1 cellular context compared by ENCODE assay signal in genomic region chr4:112644595-112645535, GRCh38.
A peak's percentile ranks its signal among the peaks of the same experiment; 100 is the strongest.
TF ChIP-seq lines count a peak whose summit lies in the region.

No MANE protein-coding gene starts in this region.

TF ChIP-seq in H1, 55 proteins besides CTCF, POLR2A, EP300 and RAD21:
- TF ChIP-seq ATF2 (IDR thresholded peaks at IDR 0.05; ENCODE audit: low read length) (peak; percentile 65; the same call in 1 of the 2 replicates), TAF7 (optimal IDR thresholded peaks at IDR 0.05; ENCODE audit: borderline replicate concordance, low read depth, low read length) (peak; percentile 59), NRF1 (IDR thresholded peaks at IDR 0.05; ENCODE audit: low read depth, low read length) (peak; percentile 14; the same call in 1 of the 2 replicates), BCL11A (IDR thresholded peaks at IDR 0.05; ENCODE audit: low read depth in 2 of 2, low read length in 2 of 2) (peak in 1 of 2 experiments; percentile 17), KDM4A (IDR thresholded peaks at IDR 0.05; ENCODE audit: low read depth, low read length, severe bottlenecking) (peak; percentile 4), CHD2 (IDR thresholded peaks at IDR 0.05; ENCODE audit: low read length) (peak; percentile 31; the same call in 1 of the 2 replicates), POLR2AphosphoS5 (IDR thresholded peaks at IDR 0.05; ENCODE audit: low read depth, low read length) (peak; percentile 77), SIN3A (conservative IDR thresholded peaks at IDR 0.05 in 1 of 2, IDR thresholded peaks at IDR 0.05 in 1 of 2; ENCODE audit: low read depth in 1 of 2, low read length in 2 of 2) (peak in 1 of 2 experiments; percentile 53; a peak in 1 of 4 replicates)
